In genomic region chr13:33692531-33692930, GRCh38 we compare ENCODE assay signal across 30 cellular contexts.
"Had no signal": no experiment of that assay in that cellular context is flagged by ENCODE, and none has a peak within 500 bp of the region (broad histone marks: within the 10 kb centered on the region; RNA-seq: fewer than 3 reads in every experiment).

No MANE protein-coding gene starts in this region.

- H3K36me3 ChIP-seq: brain microvascular endothelial cell, colonic mucosa, gastrocnemius medialis, pancreas, prostate gland, upper lobe of left lung, vagina had no signal

- FAIRE-seq: astrocyte, endometrium, pancreas, TTC549 had no signal

- H3K4me1 ChIP-seq: colonic mucosa, gastrocnemius medialis, pancreas, prostate gland, upper lobe of left lung had no signal

- H3K27me3 ChIP-seq: brain microvascular endothelial cell, colonic mucosa, gastrocnemius medialis, pancreas, upper lobe of left lung, vagina had no signal

- H3K27ac ChIP-seq: brain microvascular endothelial cell, colonic mucosa, gastrocnemius medialis, pancreas, prostate gland, upper lobe of left lung, vagina, VCaP had no signal

- ATAC-seq: activated T-cell treated with anti-CD3 and anti-CD28 coated beads, Interleukin-2, amount 50 U/mL, for 4 hours; activated T-helper 17 cell treated with anti-CD3 and anti-CD28 coated beads, Interleukin-2, amount 50 U/mL, for 72 hours; gastrocnemius medialis; naive thymus-derived CD8-positive, alpha-beta T cell; pancreas; stimulated activated memory B cell treated with anti-CD40 and anti-IgM and Interleukin-4, amounts not matched to agents 10 μg/mL and 1 μg/mL and 100 μg/mL, for 72 hours; stimulated activated naive CD8-positive, alpha-beta T cell treated with anti-CD3 and anti-CD28 coated beads, Interleukin-15, amount 100 ng/mL, for 72 hours had no signal

- H3K4me2 ChIP-seq: smooth muscle cell had no signal

- H3K9me3 ChIP-seq: colonic mucosa, gastrocnemius medialis, pancreas, prostate gland, upper lobe of left lung, vagina had no signal

- H3K4me3 ChIP-seq: colonic mucosa, gastrocnemius medialis, pancreas, prostate gland, smooth muscle cell, upper lobe of left lung, vagina had no signal

- DNase-seq: activated CD4-positive, alpha-beta memory T cell treated with anti-CD3 and anti-CD28 coated beads for 36 hours; activated CD4-positive, alpha-beta T cell treated with anti-CD3 and anti-CD28 coated beads for 4 hours; activated gamma-delta T cell treated with Interleukin-2 at 50 U/mL for 16 hours; activated naive CD4-positive, alpha-beta T cell treated with anti-CD3 and anti-CD28 coated beads, Interleukin-2, amount 50 U/mL, for 16 hours; activated T-cell treated with anti-CD3 and anti-CD28 coated beads, Interleukin-2, amount 50 U/mL, for 4 hours; amniotic stem cell; brain microvascular endothelial cell; colonic mucosa; effector CD8-positive, alpha-beta T cell; gastrocnemius medialis; hippocampal formation; naive thymus-derived CD8-positive, alpha-beta T cell; nucleus accumbens; pancreas; stimulated activated CD4-positive, alpha-beta T cell treated with anti-CD3 and anti-CD28 coated beads, Interleukin-1b, Interleukin-23, amount 100 ng/mL, for 48 hours; stimulated activated CD4-positive, alpha-beta T cell treated with anti-CD3 and anti-CD28 coated beads, Interleukin-4, amount 100 ng/mL, for 4 hours; stimulated activated CD8-positive, alpha-beta memory T cell treated with anti-CD3 and anti-CD28 coated beads, Interleukin-4, amount 100 ng/mL, for 48 hours; stimulated activated naive CD8-positive, alpha-beta T cell treated with anti-CD3 and anti-CD28 coated beads, Interleukin-15, amount 100 ng/mL, for 72 hours; substantia nigra; T-helper 9 cell; upper lobe of left lung had no signal
